1 cellular context compared by ENCODE assay signal in genomic region chr17:42579794-42580551, GRCh38.
TF ChIP-seq lines count a peak whose summit lies in the region.

No MANE protein-coding gene starts in this region.

TF ChIP-seq in IMR-90, 13 proteins besides CTCF, POLR2A, EP300 and RAD21:
- TF ChIP-seq NFE2L2 (IDR thresholded peaks at IDR 0.05; ENCODE audit: low read depth, low read length) (no peak), FOS (IDR thresholded peaks at IDR 0.05; ENCODE audit: low read depth, low read length) (no peak)
TF ChIP-seq in IMR-90: peak in this region for 0.
